Comparison of ENCODE assay signal across 18 cellular contexts in genomic region chr6:25476126-25476525, GRCh38.
DNase-seq lines count a peak whose midpoint lies in the region; ATAC-seq and TF ChIP-seq lines count a peak whose summit lies in the region.
"Had no signal": no experiment of that assay in that cellular context is flagged by ENCODE, and none has a peak within 500 bp of the region (broad histone marks: within the 10 kb centered on the region; RNA-seq: fewer than 3 reads in every experiment).

No MANE protein-coding gene starts in this region.

- no peaks in the 10 kb centered on the region for H3K79me2 ChIP-seq in mammary epithelial cell (ENCODE audit: insufficient read depth, low read length)

- no peak overlapping the region for H3K27ac ChIP-seq in mammary epithelial cell (ENCODE audit: insufficient read depth, low read depth, low read length)
- H3K27ac ChIP-seq: coronary artery, HL-60, KMS-11, ovary had no signal

- no peak overlapping the region for H3K4me3 ChIP-seq in mammary epithelial cell (replicated peaks in 1 of 3; ENCODE audit: insufficient read depth in 1 of 3, low read depth in 2 of 3, low read length in 3 of 3)
- H3K4me3 ChIP-seq: coronary artery, GM23338, ovary had no signal

- 55% methylated on average over 3 of the region's 3 CpGs for WGBS in mammary epithelial cell (ENCODE audit: low coverage, missing lambda C conversion rate)

- H3K4me2 ChIP-seq in mammary epithelial cell (ENCODE audit: insufficient read depth, low read depth, low read length): no peak overlapping the region
- H3K4me2 ChIP-seq: GM23338, KMS-11 had no signal

- no peak overlapping the region for H3K9ac ChIP-seq in mammary epithelial cell (ENCODE audit: insufficient read depth, low read length)
- H3K9ac ChIP-seq: KMS-11 had no signal

- intact Hi-C loops in mammary epithelial cell (cut with micrococcal nuclease): no loop called here

- in situ Hi-C loops in mammary epithelial cell (cut with MboI; ENCODE audit: low sequenced_read_pairs in 2 of 2): no loop called here

- H3K9me3 ChIP-seq in mammary epithelial cell (replicated peaks; ENCODE audit: insufficient read depth, low read length): no peaks in the 10 kb centered on the region
- H3K9me3 ChIP-seq: BE2C, ovary had no signal

- TF ChIP-seq CTCF in mammary epithelial cell (conservative IDR thresholded peaks at IDR 0.05 in 1 of 2, IDR thresholded peaks at IDR 0.05 in 1 of 2; ENCODE audit: extremely low read depth in 1 of 2, insufficient read depth in 1 of 2, low read depth in 1 of 2, low read length in 2 of 2): no peak

- peak; percentile 49 for DNase-seq in ELR (ENCODE audit: low read depth)
- peak; percentile 52 for DNase-seq in NCI-H226
- peak; percentile 76 for DNase-seq in mammary epithelial cell
- peak; percentile 28 for DNase-seq in non-pigmented ciliary epithelial cell (ENCODE audit: low read depth)
- no peak for DNase-seq in cortex of kidney (lab: John Stamatoyannopoulos, UW)
- no peak for DNase-seq in SK-N-DZ (ENCODE audit: low spot score)
- DNase-seq: activated CD4-positive, alpha-beta memory T cell treated with anti-CD3 and anti-CD28 coated beads, Interleukin-2, amount 10 ng/mL, durations not matched to agents 7 days and 5 days; amniotic stem cell; BE2C; GF-D8; NCI-H1105 treated with DMSO at 0.1 percent for 48 hours; ovary; substantia nigra had no signal

- H4K20me1 ChIP-seq in mammary epithelial cell (ENCODE audit: insufficient read depth, low read length): no peaks in the 10 kb centered on the region

- H3K36me3 ChIP-seq in mammary epithelial cell (ENCODE audit: insufficient read depth, low read length): peaks cover 11% of the 10 kb centered on the region
- H3K36me3 ChIP-seq: BE2C, ovary had no signal

- no TSS peak for BruUV-seq in mammary epithelial cell (replicated peaks; lab: Mats Ljungman, UMichigan)

- H3K27me3 ChIP-seq in mammary epithelial cell (ENCODE audit: insufficient read depth, low read length): no peaks in the 10 kb centered on the region
- H3K27me3 ChIP-seq: BE2C, ovary had no signal

- dilution Hi-C loops in mammary epithelial cell (cut with HindIII; ENCODE audit: low sequenced_read_pairs): no loop called here

- peaks cover 26% of the 10 kb centered on the region for H3K4me1 ChIP-seq in mammary epithelial cell (ENCODE audit: insufficient read depth, low read length)

- no peak overlapping the region for H2AFZ ChIP-seq in mammary epithelial cell (ENCODE audit: low read depth, low read length)
- H2AFZ ChIP-seq: GM23338 had no signal

- CTCF ChIA-PET in mammary epithelial cell (lab: Charles Lee; ENCODE audit: low non-redundant PET): interaction anchor here (0.7 kb wide), 1 partner anchor 1106 kb away, joined by 4 read pairs; no protein-coding TSS in a partner anchor

- no peak for ATAC-seq in HG03159 (IDR thresholded peaks at IDR 0.05; ENCODE audit: unreplicated experiment)
- ATAC-seq: GM23338 had no signal

Comparison
In these comparisons a context has a peak if more than half of its experiments do, and no peak if none do; other contexts are left out.
1. DNase-seq: peak in ELR (single experiment), NCI-H226 (single experiment), mammary epithelial cell (single experiment) and non-pigmented ciliary epithelial cell (single experiment); none in cortex of kidney (single experiment) and SK-N-DZ (single experiment).